Comparison of ENCODE assay signal across 1 cellular context in the genomic region with DNA sequence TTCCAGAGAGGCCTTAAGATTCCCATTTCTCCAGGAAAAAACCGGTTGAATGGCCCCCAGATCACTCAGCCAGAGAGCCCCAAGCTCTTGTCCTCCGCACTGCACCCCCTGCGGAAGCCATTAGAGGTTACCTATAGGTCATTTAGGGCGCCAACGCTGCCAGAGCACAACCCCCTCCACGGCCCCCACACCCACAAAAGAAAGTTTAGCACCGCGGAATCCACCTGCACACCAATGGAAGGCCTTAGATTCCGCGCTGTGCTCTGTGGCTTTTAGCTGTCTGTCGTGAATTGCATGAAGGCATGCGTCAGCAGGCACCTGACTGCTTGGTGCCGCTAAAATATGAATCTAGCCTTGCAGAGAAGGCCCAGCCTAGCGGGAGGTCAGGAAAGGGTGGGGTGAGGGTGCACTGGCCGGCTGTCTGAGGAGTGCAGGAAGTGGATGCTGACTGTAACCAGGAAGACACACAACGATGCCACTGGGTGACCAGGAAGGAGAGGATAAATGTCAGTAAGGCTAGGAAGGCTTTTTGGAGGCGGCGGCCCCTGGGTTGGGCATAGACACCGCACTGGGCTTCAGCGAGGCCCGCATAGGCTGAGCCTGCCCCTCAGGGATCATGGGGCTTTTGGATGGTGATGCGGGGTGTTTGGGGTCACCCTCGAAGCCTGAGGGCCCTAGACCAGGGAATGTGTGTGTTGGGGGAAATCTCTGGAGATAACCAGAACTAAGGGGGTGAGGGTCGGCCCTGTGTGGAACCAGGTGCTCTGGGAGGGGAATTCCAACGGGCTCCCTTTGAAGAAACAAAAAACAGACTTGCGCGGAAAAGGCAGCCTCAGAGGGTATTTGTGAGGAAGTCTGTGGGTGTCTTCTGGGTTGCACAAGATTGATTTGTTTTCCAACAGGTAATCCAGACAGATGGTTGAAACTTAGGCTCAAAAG.
TF ChIP-seq lines count a peak whose summit lies in the region.

No MANE protein-coding gene starts in this region.

TF ChIP-seq in K562, 482 proteins besides CTCF, POLR2A, EP300 and RAD21 (continues in another document):
- TF ChIP-seq IFI16 (CRISPR knock-in tag; IDR thresholded peaks at IDR 0.05) (no peak), ZNF668 (CRISPR knock-in tag; IDR thresholded peaks at IDR 0.05) (peak; percentile 75; the same call in 1 of the 2 replicates), CCAR2 (IDR thresholded peaks at IDR 0.05; ENCODE audit: low read depth, low read length) (no peak), PHB (CRISPR knock-in tag; IDR thresholded peaks at IDR 0.05) (no peak), ZNF12 (CRISPR knock-in tag; IDR thresholded peaks at IDR 0.05) (no peak), ZNF311 (CRISPR knock-in tag; IDR thresholded peaks at IDR 0.05) (0 out of 2 replicates have a peak, but pooled peaks have one; percentile 3), SAFB (IDR thresholded peaks at IDR 0.05; ENCODE audit: borderline replicate concordance, low read depth, low read length) (no peak), SOX6 (IDR thresholded peaks at IDR 0.05) (peak; percentile 55; the same call in 1 of the 2 replicates), HNRNPK (IDR thresholded peaks at IDR 0.05; ENCODE audit: low read depth, low read length, poor library complexity, severe bottlenecking) (no peak), TAF9B (IDR thresholded peaks at IDR 0.05; ENCODE audit: partially characterized antibody) (no peak), CBX8 (IDR thresholded peaks at IDR 0.05; ENCODE audit: borderline replicate concordance, extremely low read depth, low read depth, low read length, poor library complexity, severe bottlenecking) (no peak), HSF4 (CRISPR knock-in tag; IDR thresholded peaks at IDR 0.05; ENCODE audit: borderline replicate concordance) (peak; percentile 74; the same call in 1 of the 2 replicates), NR2C2 (CRISPR knock-in tag; IDR thresholded peaks at IDR 0.05) (0 out of 2 replicates have a peak, but pooled peaks have one; percentile 22), NR2C2 (tag; IDR thresholded peaks at IDR 0.05) (peak; percentile 88), ZBTB17 (CRISPR knock-in tag; IDR thresholded peaks at IDR 0.05) (no peak), SRSF7 (optimal IDR thresholded peaks at IDR 0.05; ENCODE audit: low read depth, low read length) (no peak), WHSC1 (IDR thresholded peaks at IDR 0.05; ENCODE audit: low read length) (no peak), CHD2 (IDR thresholded peaks at IDR 0.05; ENCODE audit: low read depth, low read length) (no peak), STAT5A (IDR thresholded peaks at IDR 0.05; ENCODE audit: borderline replicate concordance, low read length) (no peak)
- TF ChIP-seq, protein P1, sequence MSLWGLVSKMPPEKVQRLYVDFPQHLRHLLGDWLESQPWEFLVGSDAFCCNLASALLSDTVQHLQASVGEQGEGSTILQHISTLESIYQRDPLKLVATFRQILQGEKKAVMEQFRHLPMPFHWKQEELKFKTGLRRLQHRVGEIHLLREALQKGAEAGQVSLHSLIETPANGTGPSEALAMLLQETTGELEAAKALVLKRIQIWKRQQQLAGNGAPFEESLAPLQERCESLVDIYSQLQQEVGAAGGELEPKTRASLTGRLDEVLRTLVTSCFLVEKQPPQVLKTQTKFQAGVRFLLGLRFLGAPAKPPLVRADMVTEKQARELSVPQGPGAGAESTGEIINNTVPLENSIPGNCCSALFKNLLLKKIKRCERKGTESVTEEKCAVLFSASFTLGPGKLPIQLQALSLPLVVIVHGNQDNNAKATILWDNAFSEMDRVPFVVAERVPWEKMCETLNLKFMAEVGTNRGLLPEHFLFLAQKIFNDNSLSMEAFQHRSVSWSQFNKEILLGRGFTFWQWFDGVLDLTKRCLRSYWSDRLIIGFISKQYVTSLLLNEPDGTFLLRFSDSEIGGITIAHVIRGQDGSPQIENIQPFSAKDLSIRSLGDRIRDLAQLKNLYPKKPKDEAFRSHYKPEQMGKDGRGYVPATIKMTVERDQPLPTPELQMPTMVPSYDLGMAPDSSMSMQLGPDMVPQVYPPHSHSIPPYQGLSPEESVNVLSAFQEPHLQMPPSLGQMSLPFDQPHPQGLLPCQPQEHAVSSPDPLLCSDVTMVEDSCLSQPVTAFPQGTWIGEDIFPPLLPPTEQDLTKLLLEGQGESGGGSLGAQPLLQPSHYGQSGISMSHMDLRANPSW (CRISPR knock-in tag; IDR thresholded peaks at IDR 0.05) = no peak
- TF ChIP-seq, protein P2, sequence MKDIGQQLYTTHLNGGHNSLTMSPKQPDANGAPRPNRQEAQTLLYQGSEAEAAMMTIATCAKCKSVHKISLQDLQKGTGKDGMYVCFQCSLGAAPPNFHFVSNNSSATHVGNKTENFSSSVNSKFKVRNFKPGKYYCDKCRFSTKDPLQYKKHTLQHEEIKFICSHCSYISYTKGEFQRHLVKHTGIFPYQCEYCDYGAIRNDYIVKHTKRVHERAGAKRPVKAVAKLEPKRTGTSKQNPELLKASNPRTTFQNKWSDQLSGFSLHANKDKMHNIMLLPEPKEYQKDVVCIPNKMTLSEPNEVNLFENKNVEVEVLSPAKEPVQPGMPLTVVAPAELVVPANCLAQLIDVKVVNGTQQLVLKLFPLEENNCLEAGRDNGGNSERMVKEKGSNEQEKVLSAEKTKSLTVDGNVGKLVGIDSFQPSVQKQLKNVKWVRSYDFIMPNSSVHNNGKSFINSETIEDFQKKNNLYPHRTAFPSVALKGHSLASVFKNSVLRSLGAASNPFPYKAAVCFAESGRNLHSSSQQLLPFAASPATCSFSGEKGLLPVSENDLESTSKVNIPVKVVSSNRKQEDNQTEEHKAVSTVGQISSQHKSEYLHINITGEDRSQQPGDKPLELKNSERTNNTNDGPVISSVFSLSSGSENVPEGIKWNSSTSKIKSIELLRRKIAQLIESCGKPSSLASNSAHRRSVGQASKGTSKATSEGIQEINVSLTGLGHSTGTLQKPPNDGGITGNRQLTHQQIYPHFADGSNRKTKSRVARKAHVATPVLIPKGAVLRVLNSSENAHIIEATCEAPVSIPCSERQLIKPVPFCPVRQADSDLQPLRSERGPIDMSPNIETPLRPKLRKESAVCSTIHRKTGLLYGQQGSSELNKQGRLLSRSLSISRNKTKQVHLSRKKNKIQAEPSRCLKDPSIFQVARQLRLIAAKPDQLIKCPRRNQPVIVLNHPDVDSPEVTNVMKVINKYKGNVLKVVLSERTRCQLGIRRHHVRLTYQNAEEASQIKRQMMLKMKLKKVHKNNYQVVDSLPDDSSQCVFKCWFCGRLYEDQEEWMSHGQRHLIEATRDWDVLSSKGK (CRISPR knock-in tag; IDR thresholded peaks at IDR 0.05) = no peak
- TF ChIP-seq, protein P3, sequence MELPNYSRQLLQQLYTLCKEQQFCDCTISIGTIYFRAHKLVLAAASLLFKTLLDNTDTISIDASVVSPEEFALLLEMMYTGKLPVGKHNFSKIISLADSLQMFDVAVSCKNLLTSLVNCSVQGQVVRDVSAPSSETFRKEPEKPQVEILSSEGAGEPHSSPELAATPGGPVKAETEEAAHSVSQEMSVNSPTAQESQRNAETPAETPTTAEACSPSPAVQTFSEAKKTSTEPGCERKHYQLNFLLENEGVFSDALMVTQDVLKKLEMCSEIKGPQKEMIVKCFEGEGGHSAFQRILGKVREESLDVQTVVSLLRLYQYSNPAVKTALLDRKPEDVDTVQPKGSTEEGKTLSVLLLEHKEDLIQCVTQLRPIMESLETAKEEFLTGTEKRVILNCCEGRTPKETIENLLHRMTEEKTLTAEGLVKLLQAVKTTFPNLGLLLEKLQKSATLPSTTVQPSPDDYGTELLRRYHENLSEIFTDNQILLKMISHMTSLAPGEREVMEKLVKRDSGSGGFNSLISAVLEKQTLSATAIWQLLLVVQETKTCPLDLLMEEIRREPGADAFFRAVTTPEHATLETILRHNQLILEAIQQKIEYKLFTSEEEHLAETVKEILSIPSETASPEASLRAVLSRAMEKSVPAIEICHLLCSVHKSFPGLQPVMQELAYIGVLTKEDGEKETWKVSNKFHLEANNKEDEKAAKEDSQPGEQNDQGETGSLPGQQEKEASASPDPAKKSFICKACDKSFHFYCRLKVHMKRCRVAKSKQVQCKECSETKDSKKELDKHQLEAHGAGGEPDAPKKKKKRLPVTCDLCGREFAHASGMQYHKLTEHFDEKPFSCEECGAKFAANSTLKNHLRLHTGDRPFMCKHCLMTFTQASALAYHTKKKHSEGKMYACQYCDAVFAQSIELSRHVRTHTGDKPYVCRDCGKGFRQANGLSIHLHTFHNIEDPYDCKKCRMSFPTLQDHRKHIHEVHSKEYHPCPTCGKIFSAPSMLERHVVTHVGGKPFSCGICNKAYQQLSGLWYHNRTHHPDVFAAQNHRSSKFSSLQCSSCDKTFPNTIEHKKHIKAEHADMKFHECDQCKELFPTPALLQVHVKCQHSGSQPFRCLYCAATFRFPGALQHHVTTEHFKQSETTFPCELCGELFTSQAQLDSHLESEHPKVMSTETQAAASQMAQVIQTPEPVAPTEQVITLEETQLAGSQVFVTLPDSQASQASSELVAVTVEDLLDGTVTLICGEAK (IDR thresholded peaks at IDR 0.05) = peak; percentile 68
- TF ChIP-seq, protein P3 (CRISPR knock-in tag; IDR thresholded peaks at IDR 0.05) = no peak
- TF ChIP-seq, protein P4, sequence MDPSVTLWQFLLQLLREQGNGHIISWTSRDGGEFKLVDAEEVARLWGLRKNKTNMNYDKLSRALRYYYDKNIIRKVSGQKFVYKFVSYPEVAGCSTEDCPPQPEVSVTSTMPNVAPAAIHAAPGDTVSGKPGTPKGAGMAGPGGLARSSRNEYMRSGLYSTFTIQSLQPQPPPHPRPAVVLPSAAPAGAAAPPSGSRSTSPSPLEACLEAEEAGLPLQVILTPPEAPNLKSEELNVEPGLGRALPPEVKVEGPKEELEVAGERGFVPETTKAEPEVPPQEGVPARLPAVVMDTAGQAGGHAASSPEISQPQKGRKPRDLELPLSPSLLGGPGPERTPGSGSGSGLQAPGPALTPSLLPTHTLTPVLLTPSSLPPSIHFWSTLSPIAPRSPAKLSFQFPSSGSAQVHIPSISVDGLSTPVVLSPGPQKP (CRISPR knock-in tag; IDR thresholded peaks at IDR 0.05) = no peak
- TF ChIP-seq, protein P5, sequence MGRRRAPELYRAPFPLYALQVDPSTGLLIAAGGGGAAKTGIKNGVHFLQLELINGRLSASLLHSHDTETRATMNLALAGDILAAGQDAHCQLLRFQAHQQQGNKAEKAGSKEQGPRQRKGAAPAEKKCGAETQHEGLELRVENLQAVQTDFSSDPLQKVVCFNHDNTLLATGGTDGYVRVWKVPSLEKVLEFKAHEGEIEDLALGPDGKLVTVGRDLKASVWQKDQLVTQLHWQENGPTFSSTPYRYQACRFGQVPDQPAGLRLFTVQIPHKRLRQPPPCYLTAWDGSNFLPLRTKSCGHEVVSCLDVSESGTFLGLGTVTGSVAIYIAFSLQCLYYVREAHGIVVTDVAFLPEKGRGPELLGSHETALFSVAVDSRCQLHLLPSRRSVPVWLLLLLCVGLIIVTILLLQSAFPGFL (CRISPR knock-in tag; IDR thresholded peaks at IDR 0.05) = no peak
- TF ChIP-seq, protein P6, sequence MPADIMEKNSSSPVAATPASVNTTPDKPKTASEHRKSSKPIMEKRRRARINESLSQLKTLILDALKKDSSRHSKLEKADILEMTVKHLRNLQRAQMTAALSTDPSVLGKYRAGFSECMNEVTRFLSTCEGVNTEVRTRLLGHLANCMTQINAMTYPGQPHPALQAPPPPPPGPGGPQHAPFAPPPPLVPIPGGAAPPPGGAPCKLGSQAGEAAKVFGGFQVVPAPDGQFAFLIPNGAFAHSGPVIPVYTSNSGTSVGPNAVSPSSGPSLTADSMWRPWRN (IDR thresholded peaks at IDR 0.05; ENCODE audit: low read depth) = peak; percentile 9; the same call in 1 of the 2 replicates
- TF ChIP-seq, protein P7, sequence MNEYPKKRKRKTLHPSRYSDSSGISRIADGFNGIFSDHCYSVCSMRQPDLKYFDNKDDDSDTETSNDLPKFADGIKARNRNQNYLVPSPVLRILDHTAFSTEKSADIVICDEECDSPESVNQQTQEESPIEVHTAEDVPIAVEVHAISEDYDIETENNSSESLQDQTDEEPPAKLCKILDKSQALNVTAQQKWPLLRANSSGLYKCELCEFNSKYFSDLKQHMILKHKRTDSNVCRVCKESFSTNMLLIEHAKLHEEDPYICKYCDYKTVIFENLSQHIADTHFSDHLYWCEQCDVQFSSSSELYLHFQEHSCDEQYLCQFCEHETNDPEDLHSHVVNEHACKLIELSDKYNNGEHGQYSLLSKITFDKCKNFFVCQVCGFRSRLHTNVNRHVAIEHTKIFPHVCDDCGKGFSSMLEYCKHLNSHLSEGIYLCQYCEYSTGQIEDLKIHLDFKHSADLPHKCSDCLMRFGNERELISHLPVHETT (CRISPR knock-in tag; conservative IDR thresholded peaks at IDR 0.05 in 1 of 2, IDR thresholded peaks at IDR 0.05 in 1 of 2) = peak in 1 of 2 experiments; percentile 49; a peak in 1 of 4 replicates
